In genomic region chr13:94710881-94711560, GRCh38 we compare ENCODE assay signal across 8 cellular contexts. TPM values are rescaled to one million over a fixed set of nuclear protein-coding genes. Genes with fewer than 3 reads are reported as not detected.
A peak's percentile ranks its signal among the peaks of the same experiment; 100 is the strongest.
DNase-seq lines count a peak whose midpoint lies in the region; ATAC-seq and TF ChIP-seq lines count a peak whose summit lies in the region.

No MANE protein-coding gene starts in this region.

- peaks cover 100% of the 10 kb centered on the region for H3K27me3 ChIP-seq in transverse colon

- peak overlapping the region in 2 of 4 donors; percentile 14 to 44 for H3K4me3 ChIP-seq in transverse colon

- POLR2A ChIA-PET in activated CD8-positive, alpha-beta T cell treated with anti-CD3 and anti-CD28 coated beads, Interleukin-2, amount 10 ng/mL, durations not matched to agents 7 days and 5 days (lab: Charles Lee): no interaction called here

- peaks cover 0 to 43% (median 32%) of the 10 kb centered on the region in 4 donors for H3K4me1 ChIP-seq in transverse colon

- DNase-seq in COLO668 (lab: John Stamatoyannopoulos, UW; ENCODE audit: unreplicated experiment) (peak; percentile 98), left lobe of liver (ENCODE audit: low spot score) (no peak), HT-29 (ENCODE audit: low spot score) (no peak), transverse colon (no peak)
- no peak for DNase-seq in activated CD8-positive, alpha-beta T cell treated with anti-CD3 and anti-CD28 coated beads, Interleukin-2, amount 10 ng/mL, durations not matched to agents 7 days and 5 days

- H3K36me3 ChIP-seq in transverse colon: no peaks in the 10 kb centered on the region

- in situ Hi-C loops in transverse colon (cut with MboI; ENCODE audit: low pct_ligation_motif_present in 1 of 4, low pct_unique_long_range_greater_than_20kb in 1 of 4, low sequenced_read_pairs in 3 of 4): no loop called here

- ATAC-seq in GM18909 (IDR thresholded peaks at IDR 0.05; ENCODE audit: poor library complexity, unreplicated experiment): peak; percentile 53
- peak; percentile 47 for ATAC-seq in HG03439 (IDR thresholded peaks at IDR 0.05; ENCODE audit: unreplicated experiment)
- peak; percentile 59 for ATAC-seq in activated CD8-positive, alpha-beta T cell treated with anti-CD3 and anti-CD28 coated beads, Interleukin-2, amount 10 ng/mL, durations not matched to agents 7 days and 5 days
- peak; percentile 58 for ATAC-seq in left lobe of liver
- ATAC-seq in HG03571 (IDR thresholded peaks at IDR 0.05; ENCODE audit: unreplicated experiment): no peak

- H3K9me3 Mint-ChIP-seq in activated CD8-positive, alpha-beta T cell treated with anti-CD3 and anti-CD28 coated beads, Interleukin-2, amount 10 ng/mL, durations not matched to agents 7 days and 5 days (ENCODE audit: insufficient read depth): no peaks in the 10 kb centered on the region

- H3K9me3 ChIP-seq in transverse colon: no peaks in the 10 kb centered on the region

- no peak for TF ChIP-seq EP300 in transverse colon (IDR thresholded peaks at IDR 0.05; ENCODE audit: low read depth)

- intact Hi-C loops in transverse colon (cut with DNase I; ENCODE audit: low total_unique reads): no loop called here

- no peak overlapping the region for H3K27ac ChIP-seq in transverse colon

- peaks cover 76% of the 10 kb centered on the region for H3K27me3 Mint-ChIP-seq in activated CD8-positive, alpha-beta T cell treated with anti-CD3 and anti-CD28 coated beads, Interleukin-2, amount 10 ng/mL, durations not matched to agents 7 days and 5 days (ENCODE audit: low read depth)

- TF ChIP-seq CTCF in transverse colon (IDR thresholded peaks at IDR 0.05): no peak

- TF ChIP-seq POLR2A in transverse colon (IDR thresholded peaks at IDR 0.05): no peak

- H3K4me1 Mint-ChIP-seq in activated CD8-positive, alpha-beta T cell treated with anti-CD3 and anti-CD28 coated beads, Interleukin-2, amount 10 ng/mL, durations not matched to agents 7 days and 5 days (ENCODE audit: low read depth): peaks cover 19% of the 10 kb centered on the region

- H3K36me3 Mint-ChIP-seq in activated CD8-positive, alpha-beta T cell treated with anti-CD3 and anti-CD28 coated beads, Interleukin-2, amount 10 ng/mL, durations not matched to agents 7 days and 5 days (ENCODE audit: low read depth): peaks cover 10% of the 10 kb centered on the region

- peak overlapping the region; percentile 42 for H3K4me3 Mint-ChIP-seq in activated CD8-positive, alpha-beta T cell treated with anti-CD3 and anti-CD28 coated beads, Interleukin-2, amount 10 ng/mL, durations not matched to agents 7 days and 5 days

- CTCF ChIA-PET in activated CD8-positive, alpha-beta T cell treated with anti-CD3 and anti-CD28 coated beads, Interleukin-2, amount 10 ng/mL, durations not matched to agents 7 days and 5 days (lab: Charles Lee): interaction anchor here (0.9 kb wide), 1 partner anchor 15 kb away, joined by 3 read pairs; no protein-coding TSS in a partner anchor

- H3K27ac Mint-ChIP-seq in activated CD8-positive, alpha-beta T cell treated with anti-CD3 and anti-CD28 coated beads, Interleukin-2, amount 10 ng/mL, durations not matched to agents 7 days and 5 days: no peak overlapping the region

- WGBS in transverse colon (ENCODE audit: low coverage in 1 of 2), 2 donors: 2% methylated on average over 29 to 30 of the region's 81 CpGs

RNA-seq across cellular contexts. Expression of gene SOX21, which starts 1.3 kb away (rescaled TPM):
- not detected for total RNA-seq in activated CD8-positive, alpha-beta T cell treated with anti-CD3 and anti-CD28 coated beads, Interleukin-2, amount 10 ng/mL, durations not matched to agents 7 days and 5 days
- total RNA-seq in left lobe of liver: not detected
- not detected in 2 replicates for total RNA-seq in HT-29 (2014; rRNA removed; shearing (Covaris generic))
- not detected for total RNA-seq in transverse colon
